8 cellular contexts compared by ENCODE assay signal in the genomic region with DNA sequence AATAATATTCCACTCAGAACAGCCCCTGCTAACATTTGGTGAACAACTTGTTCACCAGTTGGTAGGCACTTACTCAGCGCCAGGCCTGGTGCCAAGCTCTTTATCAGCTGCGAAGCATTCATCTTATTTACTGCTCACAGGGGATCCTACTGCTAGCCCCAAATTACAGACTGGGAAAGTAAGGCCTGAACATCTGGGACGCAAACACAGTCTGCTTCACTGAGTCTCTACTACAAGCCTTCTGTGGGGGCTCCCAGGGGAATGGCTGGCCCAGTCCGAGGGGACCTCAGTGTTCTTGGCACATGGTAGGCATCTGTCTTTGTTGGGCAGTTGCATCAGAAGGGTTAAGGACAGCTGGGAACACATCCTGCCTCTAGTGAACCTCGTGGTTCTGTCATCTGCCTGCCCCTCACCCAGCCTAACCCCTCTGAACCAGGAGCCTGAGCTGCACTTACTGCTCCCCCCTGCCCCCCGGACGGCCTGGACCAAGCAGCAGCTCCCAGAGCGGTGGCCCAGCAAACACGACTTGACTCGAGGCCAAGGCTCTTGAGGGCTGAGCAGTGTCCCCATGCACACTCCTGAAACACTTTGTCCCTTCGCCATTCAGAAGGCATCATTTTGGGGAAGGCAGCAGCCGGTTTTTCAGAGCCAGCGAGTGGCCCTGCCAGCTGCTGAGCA. TPM values are rescaled to one million over a fixed set of nuclear protein-coding genes. Genes with fewer than 3 reads are reported as not detected.
DNase-seq lines count a peak whose midpoint lies in the region; ATAC-seq, FAIRE-seq and TF ChIP-seq lines count a peak whose summit lies in the region.

A gene (plus strand): TSS at position 602 of the 678 bp plus-strand sequence. CDS start 1,342 bp downstream, outside the sequence.

- H3K36me3 ChIP-seq in bronchial epithelial cell (ENCODE audit: control insufficient read depth, insufficient read depth, low read length) (peaks cover 15% of the 10 kb centered on the region), left lung (peaks cover 0 to 28% of the 10 kb centered on the region in 2 donors)

- peak within 1 kb of the TSS; percentile 77 to 88 for H3K27ac ChIP-seq in left lung

- peak within 1 kb of the TSS; percentile 46 for H3K27ac Mint-ChIP-seq in activated CD8-positive, alpha-beta T cell treated with anti-CD3 and anti-CD28 coated beads, Interleukin-2, amount 10 ng/mL, durations not matched to agents 7 days and 5 days
- no peak within 1 kb of the TSS for H3K27ac Mint-ChIP-seq in activated CD8-positive, alpha-beta T cell treated with anti-CD3 and anti-CD28 coated beads for 36 hours

- H3K4me3 ChIP-seq in bronchial epithelial cell (ENCODE audit: low read depth, low read length) (no peak within 1 kb of the TSS), left lung (peak within 1 kb of the TSS; percentile 37 to 48)

- intact Hi-C loops in activated CD8-positive, alpha-beta T cell treated with anti-CD3 and anti-CD28 coated beads for 36 hours (cut with micrococcal nuclease), result no loop called here
- intact Hi-C loops in left lung (cut with DNase I), result no loop called here

- H3K27me3 ChIP-seq in bronchial epithelial cell (ENCODE audit: control insufficient read depth, insufficient read depth, low read length) (no peaks in the 10 kb centered on the region), left lung (no peaks in the 10 kb centered on the region)

- no peak for TF ChIP-seq CTCF in activated CD8-positive, alpha-beta T cell treated with anti-CD3 and anti-CD28 coated beads for 36 hours (IDR thresholded peaks at IDR 0.05)
- TF ChIP-seq CTCF in bronchial epithelial cell (IDR thresholded peaks at IDR 0.05; ENCODE audit: insufficient read depth, low read length, severe bottlenecking), result no peak
- no peak for TF ChIP-seq CTCF in left lung (IDR thresholded peaks at IDR 0.05)

- CTCF ChIA-PET in activated CD8-positive, alpha-beta T cell treated with anti-CD3 and anti-CD28 coated beads, Interleukin-2, amount 10 ng/mL, durations not matched to agents 7 days and 5 days (lab: Charles Lee), result interaction anchor here (2.4 kb wide), 1 partner anchor 8 kb away, joined by 11 read pairs; no protein-coding TSS in a partner anchor
- CTCF ChIA-PET in activated CD8-positive, alpha-beta T cell treated with anti-CD3 and anti-CD28 coated beads for 36 hours (lab: Charles Lee), result interaction anchor here (0.9 to 2.8 kb wide), 2 partner anchors 8 to 101 kb away, joined by 3 to 13 read pairs; no protein-coding TSS in a partner anchor

- no peak within 1 kb of the TSS for H3K4me3 Mint-ChIP-seq in activated CD8-positive, alpha-beta T cell treated with anti-CD3 and anti-CD28 coated beads, Interleukin-2, amount 10 ng/mL, durations not matched to agents 7 days and 5 days
- no peak within 1 kb of the TSS for H3K4me3 Mint-ChIP-seq in activated CD8-positive, alpha-beta T cell treated with anti-CD3 and anti-CD28 coated beads for 36 hours

- DNase-seq in activated CD8-positive, alpha-beta T cell treated with anti-CD3 and anti-CD28 coated beads, Interleukin-2, amount 10 ng/mL, durations not matched to agents 7 days and 5 days, result no peak
- no peak for DNase-seq in activated CD8-positive, alpha-beta T cell treated with anti-CD3 and anti-CD28 coated beads for 36 hours
- DNase-seq in bronchial epithelial cell (ENCODE audit: low read depth), result peak; percentile 71
- DNase-seq in left lung, result peak; percentile 68 to 82
- DNase-seq in stromal cell of bone marrow (ENCODE audit: low read depth), result peak; percentile 61
- DNase-seq in foreskin melanocyte, result no peak
- DNase-seq in stimulated activated CD4-positive, alpha-beta T cell treated with anti-CD3 and anti-CD28 coated beads, Interleukin-12 subunit alpha, Interleukin-12 subunit beta, amount 100 ng/mL, for 4 hours, result no peak
- DNase-seq in NCI-H774 (lab: John Stamatoyannopoulos, UW), result no peak

- peaks cover 22% of the 10 kb centered on the region for H3K36me3 Mint-ChIP-seq in activated CD8-positive, alpha-beta T cell treated with anti-CD3 and anti-CD28 coated beads, Interleukin-2, amount 10 ng/mL, durations not matched to agents 7 days and 5 days (ENCODE audit: low read depth)
- peaks cover 9% of the 10 kb centered on the region for H3K36me3 Mint-ChIP-seq in activated CD8-positive, alpha-beta T cell treated with anti-CD3 and anti-CD28 coated beads for 36 hours (ENCODE audit: low read depth)

- POLR2A ChIA-PET in activated CD8-positive, alpha-beta T cell treated with anti-CD3 and anti-CD28 coated beads, Interleukin-2, amount 10 ng/mL, durations not matched to agents 7 days and 5 days (lab: Charles Lee), result interaction anchor here (1.1 kb wide), 1 partner anchor 38 kb away, joined by 3 read pairs; no protein-coding TSS in a partner anchor
- POLR2A ChIA-PET in activated CD8-positive, alpha-beta T cell treated with anti-CD3 and anti-CD28 coated beads for 36 hours (lab: Charles Lee), result interaction anchor here (1.4 kb wide), 1 partner anchor 19 kb away, joined by 3 read pairs; no protein-coding TSS in a partner anchor

- H3K4me1 Mint-ChIP-seq in activated CD8-positive, alpha-beta T cell treated with anti-CD3 and anti-CD28 coated beads, Interleukin-2, amount 10 ng/mL, durations not matched to agents 7 days and 5 days (ENCODE audit: low read depth), result peaks cover 4% of the 10 kb centered on the region
- H3K4me1 Mint-ChIP-seq in activated CD8-positive, alpha-beta T cell treated with anti-CD3 and anti-CD28 coated beads for 36 hours (ENCODE audit: low read depth), result peaks cover 10% of the 10 kb centered on the region

- no peaks in the 10 kb centered on the region for H3K9me3 ChIP-seq in left lung

- H3K4me1 ChIP-seq in left lung, result peaks cover 27 to 62% of the 10 kb centered on the region in 2 donors

- H3K9me3 Mint-ChIP-seq in activated CD8-positive, alpha-beta T cell treated with anti-CD3 and anti-CD28 coated beads, Interleukin-2, amount 10 ng/mL, durations not matched to agents 7 days and 5 days (ENCODE audit: insufficient read depth), result no peaks in the 10 kb centered on the region
- H3K9me3 Mint-ChIP-seq in activated CD8-positive, alpha-beta T cell treated with anti-CD3 and anti-CD28 coated beads for 36 hours, result no peaks in the 10 kb centered on the region

- no peak for ATAC-seq in activated CD8-positive, alpha-beta T cell treated with anti-CD3 and anti-CD28 coated beads, Interleukin-2, amount 10 ng/mL, durations not matched to agents 7 days and 5 days
- ATAC-seq in activated CD8-positive, alpha-beta T cell treated with anti-CD3 and anti-CD28 coated beads for 36 hours, result no peak
- peak; percentile 3 for ATAC-seq in left lung

- no peaks in the 10 kb centered on the region for H3K27me3 Mint-ChIP-seq in activated CD8-positive, alpha-beta T cell treated with anti-CD3 and anti-CD28 coated beads, Interleukin-2, amount 10 ng/mL, durations not matched to agents 7 days and 5 days (ENCODE audit: low read depth)
- H3K27me3 Mint-ChIP-seq in activated CD8-positive, alpha-beta T cell treated with anti-CD3 and anti-CD28 coated beads for 36 hours, result no peaks in the 10 kb centered on the region

- FAIRE-seq in bronchial epithelial cell (lab: Jason Lieb, UNC), result no peak

RNA-seq across cellular contexts. Expression of the gene that starts here (rescaled TPM):
- under 1 TPM; 0.55 to 0.68 TPM for total RNA-seq in activated CD8-positive, alpha-beta T cell treated with anti-CD3 and anti-CD28 coated beads, Interleukin-2, amount 10 ng/mL, durations not matched to agents 7 days and 5 days
- total RNA-seq in activated CD8-positive, alpha-beta T cell treated with anti-CD3 and anti-CD28 coated beads for 36 hours, result 1 to 10 TPM in 1 of 2 experiments, under 1 TPM in 1; 0.61 to 1.5 TPM
- total RNA-seq in bronchial epithelial cell (1.1 and 3.8 TPM in 2 replicates), left lung (10 to 100 TPM; 32.6 to 49.4 TPM)

Comparison
In these comparisons a context has a peak if more than half of its experiments do, and no peak if none do; other contexts are left out.
1. DNase-seq: peak in bronchial epithelial cell (single experiment), left lung (2 of 2) and stromal cell of bone marrow (single experiment); none in activated CD8-positive, alpha-beta T cell treated with anti-CD3 and anti-CD28 coated beads, Interleukin-2, amount 10 ng/mL, durations not matched to agents 7 days and 5 days (single experiment), activated CD8-positive, alpha-beta T cell treated with anti-CD3 and anti-CD28 coated beads for 36 hours (single experiment), foreskin melanocyte (single experiment), stimulated activated CD4-positive, alpha-beta T cell treated with anti-CD3 and anti-CD28 coated beads, Interleukin-12 subunit alpha, Interleukin-12 subunit beta, amount 100 ng/mL, for 4 hours (single experiment) and NCI-H774 (single experiment).